Comparison of ENCODE assay signal across 8 cellular contexts in genomic region chr18:12656671-12657047, GRCh38. TPM values are rescaled to one million over a fixed set of nuclear protein-coding genes. Genes with fewer than 3 reads are reported as not detected.
A peak's percentile ranks its signal among the peaks of the same experiment; 100 is the strongest.
DNase-seq lines count a peak whose midpoint lies in the region; ATAC-seq and TF ChIP-seq lines count a peak whose summit lies in the region.

No MANE protein-coding gene starts in this region.

- peaks cover 0 to 5% (median 0%) of the 10 kb centered on the region in 5 donors for H3K36me3 Mint-ChIP-seq in naive thymus-derived CD4-positive, alpha-beta T cell

- POLR2A ChIA-PET in naive thymus-derived CD4-positive, alpha-beta T cell (lab: Charles Lee): no interaction called here
- POLR2A ChIA-PET in GM10248 (lab: Yijun Ruan, JAX): no interaction called here

- DNase-seq in Caki2 (ENCODE audit: low read depth): peak; percentile 30
- DNase-seq in NCI-H2227 treated with DMSO at 0.1 percent for 48 hours (lab: John Stamatoyannopoulos, UW): peak; percentile 20
- no peak for DNase-seq in dorsolateral prefrontal cortex
- DNase-seq in naive thymus-derived CD4-positive, alpha-beta T cell: no peak
- DNase-seq in GM10248 (ENCODE audit: extremely low spot score): no peak

- no peaks in the 10 kb centered on the region for H3K27me3 ChIP-seq in dorsolateral prefrontal cortex
- no peaks in the 10 kb centered on the region for H3K27me3 ChIP-seq in naive thymus-derived CD4-positive, alpha-beta T cell (ENCODE audit: control insufficient read depth in 2 of 2, insufficient read depth in 2 of 2, low read length in 2 of 2)

- TF ChIP-seq CTCF in dorsolateral prefrontal cortex (IDR thresholded peaks at IDR 0.05 in 54 of 56, conservative IDR thresholded peaks at IDR 0.05 in 2 of 56; ENCODE audit: low read depth in 1 of 56, partially characterized antibody in 56 of 56) (no peak), GM10248 (IDR thresholded peaks at IDR 0.05; ENCODE audit: control extremely low read depth, extremely low read depth, low read depth, missing control alignments) (no peak)

- H3K27me3 Mint-ChIP-seq in naive thymus-derived CD4-positive, alpha-beta T cell: peaks cover 3 to 33% (median 18%) of the 10 kb centered on the region in 5 donors

- in situ Hi-C loops in Caki2 (cut with HindIII; ENCODE audit: low pct_unique_long_range_greater_than_20kb, low sequenced_read_pairs): no loop called here

- H3K4me1 ChIP-seq in naive thymus-derived CD4-positive, alpha-beta T cell (ENCODE audit: control insufficient read depth in 2 of 2, insufficient read depth in 2 of 2, low read length in 2 of 2): peaks cover 7 to 10% of the 10 kb centered on the region in 2 donors

- H3K9me3 ChIP-seq in naive thymus-derived CD4-positive, alpha-beta T cell (ENCODE audit: control insufficient read depth in 2 of 3, low read length in 3 of 3): no peaks in the 10 kb centered on the region

- peak overlapping the region; percentile 56 to 93 (median 82) for H3K4me3 ChIP-seq in dorsolateral prefrontal cortex
- peak overlapping the region; percentile 55 for H3K4me3 ChIP-seq in naive thymus-derived CD4-positive, alpha-beta T cell (ENCODE audit: low read length)

- CTCF ChIA-PET in naive thymus-derived CD4-positive, alpha-beta T cell (lab: Charles Lee): no interaction called here
- CTCF ChIA-PET in GM10248 (lab: Yijun Ruan, JAX): interaction anchor here (11.5 kb wide), 1 partner anchor 264 kb away, joined by 121 read pairs; no protein-coding TSS in a partner anchor

- no peaks in the 10 kb centered on the region for H3K36me3 ChIP-seq in naive thymus-derived CD4-positive, alpha-beta T cell (ENCODE audit: control insufficient read depth in 2 of 3, insufficient read depth in 3 of 3, low read length in 3 of 3)

- peak overlapping the region; percentile 51 to 99 (median 95) for H3K27ac ChIP-seq in dorsolateral prefrontal cortex
- no peak overlapping the region for H3K27ac ChIP-seq in naive thymus-derived CD4-positive, alpha-beta T cell (ENCODE audit: low read depth, low read length)

- peaks cover 14 to 39% (median 15%) of the 10 kb centered on the region in 7 donors for H3K4me1 Mint-ChIP-seq in naive thymus-derived CD4-positive, alpha-beta T cell

- no peak for ATAC-seq in naive thymus-derived CD4-positive, alpha-beta T cell
- ATAC-seq in HG02759 (IDR thresholded peaks at IDR 0.05; ENCODE audit: unreplicated experiment) (no peak), HG03469 (IDR thresholded peaks at IDR 0.05; ENCODE audit: unreplicated experiment) (no peak), GM21825 (IDR thresholded peaks at IDR 0.05; ENCODE audit: unreplicated experiment) (no peak)

- H3K4me3 Mint-ChIP-seq in naive thymus-derived CD4-positive, alpha-beta T cell: peak overlapping the region; percentile 78 to 88 (median 86)

- peak overlapping the region in 6 of 9 donors; percentile 1 to 48 (median 22) for H3K27ac Mint-ChIP-seq in naive thymus-derived CD4-positive, alpha-beta T cell

- intact Hi-C loops in dorsolateral prefrontal cortex (cut with DNase I): loop anchor here (2.0 to 5.0 kb wide), 6 partner anchors 116 to 291 kb away; partner anchors contain the start of genes AFG3L2 (in 2 of the 2), PRELID3A (in 2 of the 2) and SEH1L (in 1 of the 2)
- intact Hi-C loops in naive thymus-derived CD4-positive, alpha-beta T cell (cut with micrococcal nuclease): loop anchor here (5.0 kb wide), 2 partner anchors 46 to 249 kb away; partner anchors contain the start of genes CEP76 (in 1 of the 2), PRELID3A (in 1 of the 2) and PSMG2 (in 1 of the 2)

- H3K9me3 Mint-ChIP-seq in naive thymus-derived CD4-positive, alpha-beta T cell: no peaks in the 10 kb centered on the region

RNA-seq across cellular contexts. Expression of gene SPIRE1, which starts 1.2 kb away (rescaled TPM):
- 11.4 and 40.2 TPM in 2 replicates for total RNA-seq in Caki2 (2014; rRNA removed; shearing (Covaris generic); ENCODE audit: low replicate concordance)
- total RNA-seq in dorsolateral prefrontal cortex: 100 to 1,000 TPM in 99 of 120 experiments, 10 to 100 TPM in 21; 76.6 to 170 (median 113) TPM
- 1 to 10 TPM in 4 of 5 experiments, under 1 TPM in 1; 0.97 to 2.9 (median 1.6) TPM for total RNA-seq in naive thymus-derived CD4-positive, alpha-beta T cell
- under 1 TPM in 1 of 2 donors, not detected in 1; 0.66 TPM for polyA plus RNA-seq in naive thymus-derived CD4-positive, alpha-beta T cell

RNA-seq across cellular contexts. Expression of gene CEP76, which starts 45.9 kb away (rescaled TPM):
- total RNA-seq in Caki2 (2014; rRNA removed; shearing (Covaris generic); ENCODE audit: low replicate concordance): 21.5 and 22.4 TPM in 2 replicates
- total RNA-seq in dorsolateral prefrontal cortex: 10 to 100 TPM in 67 of 120 experiments, 1 to 10 TPM in 53; 5.4 to 17.5 (median 10.4) TPM
- 10 to 100 TPM in 3 of 5 experiments, 1 to 10 TPM in 2; 6.9 to 13.2 (median 11.1) TPM for total RNA-seq in naive thymus-derived CD4-positive, alpha-beta T cell
- polyA plus RNA-seq in naive thymus-derived CD4-positive, alpha-beta T cell: 1 to 10 TPM; 8.3 to 9.4 TPM

RNA-seq across cellular contexts. Expression of gene PSMG2, which starts 46.2 kb away (rescaled TPM):
- 97.2 and 115 TPM in 2 replicates for total RNA-seq in Caki2 (2014; rRNA removed; shearing (Covaris generic); ENCODE audit: low replicate concordance)
- 10 to 100 TPM; 46.0 to 79.5 (median 56.9) TPM for total RNA-seq in dorsolateral prefrontal cortex
- total RNA-seq in naive thymus-derived CD4-positive, alpha-beta T cell: 100 to 1,000 TPM in 1 of 5 experiments, 10 to 100 TPM in 4; 49.9 to 104 (median 59.9) TPM
- polyA plus RNA-seq in naive thymus-derived CD4-positive, alpha-beta T cell: 100 to 1,000 TPM; 113 to 126 TPM

Comparison
In these comparisons a context has a peak if more than half of its experiments do, and no peak if none do; other contexts are left out.
1. DNase-seq: peak in Caki2 (single experiment) and NCI-H2227 treated with DMSO at 0.1 percent for 48 hours (single experiment); none in dorsolateral prefrontal cortex (0 of 10), naive thymus-derived CD4-positive, alpha-beta T cell (0 of 9) and GM10248 (single experiment).